ENCODE assay signal across 8 cellular contexts in genomic region chr20:5100684-5101347, GRCh38. TPM values are rescaled to one million over a fixed set of nuclear protein-coding genes. Genes with fewer than 3 reads are reported as not detected.
DNase-seq lines count a peak whose midpoint lies in the region; ATAC-seq and TF ChIP-seq lines count a peak whose summit lies in the region.

No MANE protein-coding gene starts in this region.

- H3K4me1 ChIP-seq in testis: peaks cover 5% of the 10 kb centered on the region

- POLR2A ChIA-PET in RWPE1 (lab: Yijun Ruan, JAX; ENCODE audit: low non-redundant PET): interaction anchor here (0.6 kb wide), 1 partner anchor 407 kb away, joined by 3 read pairs; no protein-coding TSS in a partner anchor

- DNase-seq in GM12865 (ENCODE audit: low read depth): peak; percentile 68
- peak; percentile 39 for DNase-seq in Jurkat, Clone E6-1 (ENCODE audit: low read depth, low spot score)
- DNase-seq in RWPE1 (ENCODE audit: low spot score): peak; percentile 76
- DNase-seq in activated T-helper 1 cell treated with anti-CD3 and anti-CD28 coated beads, Interleukin-2, amount 50 U/mL, for 16 hours (ENCODE audit: low read depth in 1 of 2, low spot score in 1 of 2): peak; percentile 56 to 66
- peak; percentile 63 for DNase-seq in fibroblast of villous mesenchyme (ENCODE audit: low read depth)
- peak; percentile 50 for DNase-seq in occipital lobe (lab: John Stamatoyannopoulos, UW)
- peak; percentile 87 for DNase-seq in testis

- intact Hi-C loops in testis (cut with DNase I; ENCODE audit: low total_unique reads): no loop called here

- ATAC-seq in GM19035 (IDR thresholded peaks at IDR 0.05; ENCODE audit: unreplicated experiment): no peak

- H3K4me3 ChIP-seq in GM12865 (ENCODE audit: low read depth, low read length) (no peak overlapping the region), fibroblast of villous mesenchyme (ENCODE audit: low read depth, low read length) (no peak overlapping the region), testis (no peak overlapping the region)
- no peak overlapping the region for H3K4me3 ChIP-seq in Jurkat, Clone E6-1 (ENCODE audit: low read length)

- no peak for TF ChIP-seq POLR2A in testis (IDR thresholded peaks at IDR 0.05)

- 22 to 29% methylated on average over 9 of the region's 9 CpGs for WGBS in testis, 2 donors

- H3K9me3 ChIP-seq in testis: no peaks in the 10 kb centered on the region

- H3K36me3 ChIP-seq in testis (ENCODE audit: low read depth, missing control alignments): no peaks in the 10 kb centered on the region

- H3K27ac ChIP-seq in RWPE1 (no peak overlapping the region), testis (no peak overlapping the region)

- no peaks in the 10 kb centered on the region for H3K27me3 ChIP-seq in testis

- CTCF ChIA-PET in RWPE1 (lab: Yijun Ruan, JAX): interaction anchor here (0.6 to 1.8 kb wide), 33 partner anchors 10 to 1017 kb away, joined by 3 to 9 read pairs (median 3); no protein-coding TSS in a partner anchor

- TF ChIP-seq CTCF in GM12865 (IDR thresholded peaks at IDR 0.05; ENCODE audit: insufficient read depth, low read depth, low read length, missing control alignments) (peak; percentile 81), RWPE1 (conservative IDR thresholded peaks at IDR 0.05; ENCODE audit: low read depth) (peak; percentile 96), fibroblast of villous mesenchyme (IDR thresholded peaks at IDR 0.05; ENCODE audit: insufficient read depth, low read depth, low read length) (peak; percentile 68), testis (IDR thresholded peaks at IDR 0.05) (peak; percentile 85 to 96 (median 94))

RNA-seq across cellular contexts. Expression of gene TMEM230, which starts 12.1 kb away (rescaled TPM):
- polyA plus RNA-seq in Jurkat, Clone E6-1 (2012; ENCODE audit: insufficient read depth, insufficient read length): 118 TPM
- total RNA-seq in fibroblast of villous mesenchyme (110 and 153 TPM in 2 replicates), occipital lobe (50.1 TPM), testis (10 to 100 TPM; 76.3 to 82.8 TPM)
- 118 TPM for polyA plus RNA-seq in testis (ENCODE audit: insufficient read depth, low read depth, low replicate concordance)

RNA-seq across cellular contexts. Expression of gene PCNA, which starts 18.9 kb away (rescaled TPM):
- 476 TPM for polyA plus RNA-seq in Jurkat, Clone E6-1 (2012; ENCODE audit: insufficient read depth, insufficient read length)
- total RNA-seq in fibroblast of villous mesenchyme (79.6 and 121 TPM in 2 replicates), occipital lobe (40.9 TPM), testis (10 to 100 TPM; 55.4 to 65.0 TPM)
- polyA plus RNA-seq in testis (ENCODE audit: insufficient read depth, low read depth, low replicate concordance): 121 TPM

RNA-seq across cellular contexts. Expression of gene CDS2, which starts 26.0 kb away (rescaled TPM):
- 21.2 TPM for polyA plus RNA-seq in Jurkat, Clone E6-1 (2012; ENCODE audit: insufficient read depth, insufficient read length)
- total RNA-seq in fibroblast of villous mesenchyme (20.9 and 32.4 TPM in 2 replicates), occipital lobe (67.2 TPM), testis (10 to 100 TPM; 65.7 to 71.0 TPM)
- polyA plus RNA-seq in testis (ENCODE audit: insufficient read depth, low read depth, low replicate concordance): 55.0 TPM
